ENCODE assay signal across 10 cellular contexts in genomic region chr10:480928-481551, GRCh38.
DNase-seq lines count a peak whose midpoint lies in the region; ATAC-seq and TF ChIP-seq lines count a peak whose summit lies in the region.
"Had no signal": no experiment of that assay in that cellular context is flagged by ENCODE, and none has a peak within 500 bp of the region (broad histone marks: within the 10 kb centered on the region; RNA-seq: fewer than 3 reads in every experiment).

No MANE protein-coding gene starts in this region.

- H3F3A ChIP-seq in MM.1S (ENCODE audit: insufficient read depth, low read length): peaks cover 19% of the 10 kb centered on the region

- H4K20me1 ChIP-seq in BLaER1: peaks cover 80% of the 10 kb centered on the region
- no peaks in the 10 kb centered on the region for H4K20me1 ChIP-seq in MM.1S (ENCODE audit: insufficient read depth, low read length)

- H3K36me3 ChIP-seq in BLaER1 (peaks cover 51% of the 10 kb centered on the region), MM.1S (replicated peaks; ENCODE audit: insufficient read depth, low read length) (no peaks in the 10 kb centered on the region)

- no peak overlapping the region for H3K9ac ChIP-seq in BLaER1
- H3K9ac ChIP-seq in MM.1S (ENCODE audit: low read length): no peak overlapping the region

- TF ChIP-seq CTCF in mesothelial cell of epicardium (IDR thresholded peaks at IDR 0.05; ENCODE audit: unreplicated experiment) (no peak), MM.1S (IDR thresholded peaks at IDR 0.05; ENCODE audit: low read length) (no peak), natural killer cell (IDR thresholded peaks at IDR 0.05) (no peak)

- H3K79me2 ChIP-seq in MM.1S (ENCODE audit: low read length): peaks cover 25% of the 10 kb centered on the region

- peak; percentile 42 for DNase-seq in NCI-H146 (lab: John Stamatoyannopoulos, UW)
- peak; percentile 44 to 46 for DNase-seq in dermis microvascular lymphatic vessel endothelial cell (ENCODE audit: low read depth in 2 of 2)
- no peak for DNase-seq in mesothelial cell of epicardium (ENCODE audit: low spot score in 2 of 2, unreplicated experiment in 2 of 2)
- no peak for DNase-seq in MM.1S
- DNase-seq in natural killer cell: no peak
- DNase-seq: DND-41 had no signal

- H3K27me3 ChIP-seq in BLaER1 (no peaks in the 10 kb centered on the region), MM.1S (replicated peaks; ENCODE audit: insufficient read depth, low read length) (no peaks in the 10 kb centered on the region)

- intact Hi-C loops in natural killer cell (cut with micrococcal nuclease): no loop called here

- H2AFZ ChIP-seq in MM.1S (ENCODE audit: low read length): no peak overlapping the region

- ATAC-seq in GM21786 (IDR thresholded peaks at IDR 0.05; ENCODE audit: unreplicated experiment): no peak
- ATAC-seq in HG02885 (IDR thresholded peaks at IDR 0.05; ENCODE audit: poor library complexity, unreplicated experiment): no peak
- no peak for ATAC-seq in natural killer cell

- H3K4me3 ChIP-seq in BLaER1 (no peak overlapping the region), MM.1S (ENCODE audit: low read length) (no peak overlapping the region)

- H3K4me2 ChIP-seq in BLaER1: peak overlapping the region; percentile 68
- no peak overlapping the region for H3K4me2 ChIP-seq in MM.1S (ENCODE audit: low read depth, low read length)

- H3K4me1 ChIP-seq in BLaER1 (peaks cover 53% of the 10 kb centered on the region), MM.1S (ENCODE audit: low read length) (0 out of 2 replicates have a peak, but pooled peaks cover 8% of the 10 kb centered on the region)

- no peak overlapping the region for H3K4me3 Mint-ChIP-seq in mesothelial cell of epicardium
- no peak overlapping the region for H3K4me3 Mint-ChIP-seq in natural killer cell

- H3K9me3 Mint-ChIP-seq in mesothelial cell of epicardium: peaks cover 8% of the 10 kb centered on the region
- H3K9me3 Mint-ChIP-seq in natural killer cell: peaks cover 3 to 9% of the 10 kb centered on the region in 2 donors

- H3K27ac Mint-ChIP-seq in mesothelial cell of epicardium (peak overlapping the region; percentile 66), natural killer cell (no peak overlapping the region)
- H3K27ac Mint-ChIP-seq: activated T-helper 2 cell treated with anti-CD3 and anti-CD28 coated beads, Interferon-gamma antibody, Interleukin-2, Interleukin-4, amounts not matched to agents 10 μg/mL and 5 μg/mL and 100 μg/mL, durations not matched to agents 14 hours and 24 hours and 36 hours had no signal

- H3K27me3 Mint-ChIP-seq in mesothelial cell of epicardium (ENCODE audit: low read depth): no peaks in the 10 kb centered on the region
- H3K27me3 Mint-ChIP-seq in natural killer cell (ENCODE audit: low read depth in 2 of 2): no peaks in the 10 kb centered on the region

- H3K9me3 ChIP-seq in BLaER1 (no peaks in the 10 kb centered on the region), MM.1S (replicated peaks; ENCODE audit: insufficient read depth, low read length) (no peaks in the 10 kb centered on the region)

- 0 out of 2 replicates have a peak overlapping the region, but pooled peaks have one; percentile 13 for H3K27ac ChIP-seq in BLaER1
- no peak overlapping the region for H3K27ac ChIP-seq in MM.1S (ENCODE audit: low read length)

- H3K36me3 Mint-ChIP-seq in mesothelial cell of epicardium (peaks cover 16% of the 10 kb centered on the region), natural killer cell (no peaks in the 10 kb centered on the region)

- H3K4me1 Mint-ChIP-seq in mesothelial cell of epicardium (peaks cover 20% of the 10 kb centered on the region), natural killer cell (peaks cover 24 to 29% of the 10 kb centered on the region in 2 donors)

- no peaks in the 10 kb centered on the region for H3K9me2 ChIP-seq in MM.1S (replicated peaks; ENCODE audit: insufficient read depth, low read length)

Comparison
In these comparisons a context has a peak if more than half of its experiments do, and no peak if none do; other contexts are left out.
1. DNase-seq: peak in NCI-H146 (single experiment) and dermis microvascular lymphatic vessel endothelial cell (2 of 2); none in mesothelial cell of epicardium (0 of 2), MM.1S (single experiment) and natural killer cell (single experiment).